10 cellular contexts compared by ENCODE assay signal in the genomic region with DNA sequence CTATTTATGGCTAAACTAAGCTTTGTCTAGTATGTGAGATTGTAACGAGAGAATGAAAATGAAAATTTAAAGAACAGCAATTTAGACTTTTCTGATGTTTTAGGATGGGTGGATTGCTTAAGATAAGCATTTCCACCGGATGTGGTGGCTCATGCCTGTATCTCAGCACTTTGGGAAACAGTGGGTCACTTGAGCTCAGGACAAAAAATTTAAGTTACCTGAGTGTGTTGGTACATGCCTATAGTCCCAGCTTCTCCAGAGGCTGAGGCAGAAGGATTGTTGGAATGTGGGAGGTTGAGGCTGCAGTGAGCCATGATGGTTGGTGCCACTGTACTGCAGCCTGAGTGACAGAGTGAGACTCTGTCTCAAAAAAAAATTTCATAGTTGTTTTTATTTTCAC. TPM values are rescaled to one million over a fixed set of nuclear protein-coding genes. Genes with fewer than 3 reads are reported as not detected.
A peak's percentile ranks its signal among the peaks of the same experiment; 100 is the strongest.
DNase-seq lines count a peak whose midpoint lies in the region; ATAC-seq and TF ChIP-seq lines count a peak whose summit lies in the region.
"Had no signal": no experiment of that assay in that cellular context is flagged by ENCODE, and none has a peak within 500 bp of the region (broad histone marks: within the 10 kb centered on the region; RNA-seq: fewer than 3 reads in every experiment).

No MANE protein-coding gene starts in this region.

- peak overlapping the region; percentile 86 for H3K27ac Mint-ChIP-seq in activated naive CD4-positive, alpha-beta T cell treated with anti-CD3 and anti-CD28 coated beads, Interleukin-2, amount 10 ng/mL, durations not matched to agents 7 days and 5 days
- H3K27ac Mint-ChIP-seq in T-helper 1 cell treated with Interleukin-12 subunit alpha and Interleukin-12 subunit beta and Interleukin-4 antibody, amounts not matched to agents 30 μg/mL and 1 μg/mL, for 36 hours: peak overlapping the region; percentile 80
- H3K27ac Mint-ChIP-seq in stimulated activated effector memory CD8-positive, alpha-beta T cell treated with anti-CD3 and anti-CD28 coated beads, Interleukin-12 subunit alpha, Interleukin-12 subunit beta, amount 100 ng/mL, for 72 hours: peak overlapping the region; percentile 30

- H3K4me3 Mint-ChIP-seq in activated naive CD4-positive, alpha-beta T cell treated with anti-CD3 and anti-CD28 coated beads, Interleukin-2, amount 10 ng/mL, durations not matched to agents 7 days and 5 days: peak overlapping the region; percentile 71
- peak overlapping the region; percentile 80 for H3K4me3 Mint-ChIP-seq in T-helper 1 cell treated with Interleukin-12 subunit alpha and Interleukin-12 subunit beta and Interleukin-4 antibody, amounts not matched to agents 30 μg/mL and 1 μg/mL, for 36 hours
- peak overlapping the region; percentile 81 for H3K4me3 Mint-ChIP-seq in stimulated activated effector memory CD8-positive, alpha-beta T cell treated with anti-CD3 and anti-CD28 coated beads, Interleukin-12 subunit alpha, Interleukin-12 subunit beta, amount 100 ng/mL, for 72 hours

- peak overlapping the region; percentile 8 for H3K4me3 ChIP-seq in epithelial cell of proximal tubule (ENCODE audit: low read depth, low read length)

- H3K36me3 Mint-ChIP-seq in activated naive CD4-positive, alpha-beta T cell treated with anti-CD3 and anti-CD28 coated beads, Interleukin-2, amount 10 ng/mL, durations not matched to agents 7 days and 5 days: peaks cover 50% of the 10 kb centered on the region
- H3K36me3 Mint-ChIP-seq in T-helper 1 cell treated with Interleukin-12 subunit alpha and Interleukin-12 subunit beta and Interleukin-4 antibody, amounts not matched to agents 30 μg/mL and 1 μg/mL, for 36 hours (ENCODE audit: low read depth): peaks cover 43% of the 10 kb centered on the region
- H3K36me3 Mint-ChIP-seq in stimulated activated effector memory CD8-positive, alpha-beta T cell treated with anti-CD3 and anti-CD28 coated beads, Interleukin-12 subunit alpha, Interleukin-12 subunit beta, amount 100 ng/mL, for 72 hours: peaks cover 76% of the 10 kb centered on the region

- no peaks in the 10 kb centered on the region for H3K27me3 Mint-ChIP-seq in activated naive CD4-positive, alpha-beta T cell treated with anti-CD3 and anti-CD28 coated beads, Interleukin-2, amount 10 ng/mL, durations not matched to agents 7 days and 5 days
- no peaks in the 10 kb centered on the region for H3K27me3 Mint-ChIP-seq in T-helper 1 cell treated with Interleukin-12 subunit alpha and Interleukin-12 subunit beta and Interleukin-4 antibody, amounts not matched to agents 30 μg/mL and 1 μg/mL, for 36 hours (ENCODE audit: low read depth)

- no peak for ATAC-seq in stimulated activated effector memory CD8-positive, alpha-beta T cell treated with anti-CD3 and anti-CD28 coated beads, Interleukin-12 subunit alpha, Interleukin-12 subunit beta, amount 100 ng/mL, for 72 hours
- ATAC-seq in GM21526 (IDR thresholded peaks at IDR 0.05; ENCODE audit: low FRiP score, unreplicated experiment): no peak

- no peaks in the 10 kb centered on the region for H3K9me3 Mint-ChIP-seq in activated naive CD4-positive, alpha-beta T cell treated with anti-CD3 and anti-CD28 coated beads, Interleukin-2, amount 10 ng/mL, durations not matched to agents 7 days and 5 days
- H3K9me3 Mint-ChIP-seq in T-helper 1 cell treated with Interleukin-12 subunit alpha and Interleukin-12 subunit beta and Interleukin-4 antibody, amounts not matched to agents 30 μg/mL and 1 μg/mL, for 36 hours: no peaks in the 10 kb centered on the region
- H3K9me3 Mint-ChIP-seq in stimulated activated effector memory CD8-positive, alpha-beta T cell treated with anti-CD3 and anti-CD28 coated beads, Interleukin-12 subunit alpha, Interleukin-12 subunit beta, amount 100 ng/mL, for 72 hours: no peaks in the 10 kb centered on the region

- peaks cover 68% of the 10 kb centered on the region for H3K4me1 Mint-ChIP-seq in activated naive CD4-positive, alpha-beta T cell treated with anti-CD3 and anti-CD28 coated beads, Interleukin-2, amount 10 ng/mL, durations not matched to agents 7 days and 5 days
- H3K4me1 Mint-ChIP-seq in T-helper 1 cell treated with Interleukin-12 subunit alpha and Interleukin-12 subunit beta and Interleukin-4 antibody, amounts not matched to agents 30 μg/mL and 1 μg/mL, for 36 hours (ENCODE audit: low read depth): peaks cover 41% of the 10 kb centered on the region
- peaks cover 56% of the 10 kb centered on the region for H3K4me1 Mint-ChIP-seq in stimulated activated effector memory CD8-positive, alpha-beta T cell treated with anti-CD3 and anti-CD28 coated beads, Interleukin-12 subunit alpha, Interleukin-12 subunit beta, amount 100 ng/mL, for 72 hours

- no peak for TF ChIP-seq CTCF in epithelial cell of proximal tubule (conservative IDR thresholded peaks at IDR 0.05; ENCODE audit: low read depth, low read length)

- CTCF ChIA-PET in activated naive CD4-positive, alpha-beta T cell treated with anti-CD3 and anti-CD28 coated beads, Interleukin-2, amount 10 ng/mL, durations not matched to agents 7 days and 5 days (lab: Charles Lee): interaction anchor here (1.5 to 1.9 kb wide), 2 partner anchors 10 to 60 kb away, joined by 6 to 7 read pairs; no protein-coding TSS in a partner anchor

- peak; percentile 44 for DNase-seq in activated naive CD4-positive, alpha-beta T cell treated with anti-CD3 and anti-CD28 coated beads, Interleukin-2, amount 10 ng/mL, durations not matched to agents 7 days and 5 days
- DNase-seq in activated naive CD4-positive, alpha-beta T cell treated with Interleukin-2 at 50 U/mL for 16 hours: no peak
- DNase-seq in epithelial cell of proximal tubule (ENCODE audit: low read depth): no peak
- DNase-seq in stimulated activated effector memory CD8-positive, alpha-beta T cell treated with anti-CD3 and anti-CD28 coated beads, Interleukin-12 subunit alpha, Interleukin-12 subunit beta, amount 100 ng/mL, for 72 hours (ENCODE audit: low spot score in 2 of 2): no peak
- no peak for DNase-seq in epidermal melanocyte (ENCODE audit: insufficient read length, low spot score)
- DNase-seq in NCI-H187 (lab: John Stamatoyannopoulos, UW): no peak
- DNase-seq: COR-L47; effector CD4-positive, alpha-beta T cell had no signal

RNA-seq across cellular contexts. Expression of a gene that starts 3.4 kb away (rescaled TPM):
- 33.0 and 36.1 TPM in 2 replicates for total RNA-seq in epithelial cell of proximal tubule

Comparison
In these comparisons a context has a peak if more than half of its experiments do, and no peak if none do; other contexts are left out.
1. H3K27ac Mint-ChIP-seq: peak in every context shown above with its lines; median percentile 86 in activated naive CD4-positive, alpha-beta T cell treated with anti-CD3 and anti-CD28 coated beads, Interleukin-2, amount 10 ng/mL, durations not matched to agents 7 days and 5 days; 80 in T-helper 1 cell treated with Interleukin-12 subunit alpha and Interleukin-12 subunit beta and Interleukin-4 antibody, amounts not matched to agents 30 μg/mL and 1 μg/mL, for 36 hours; 30 in stimulated activated effector memory CD8-positive, alpha-beta T cell treated with anti-CD3 and anti-CD28 coated beads, Interleukin-12 subunit alpha, Interleukin-12 subunit beta, amount 100 ng/mL, for 72 hours.